In the genomic region with DNA sequence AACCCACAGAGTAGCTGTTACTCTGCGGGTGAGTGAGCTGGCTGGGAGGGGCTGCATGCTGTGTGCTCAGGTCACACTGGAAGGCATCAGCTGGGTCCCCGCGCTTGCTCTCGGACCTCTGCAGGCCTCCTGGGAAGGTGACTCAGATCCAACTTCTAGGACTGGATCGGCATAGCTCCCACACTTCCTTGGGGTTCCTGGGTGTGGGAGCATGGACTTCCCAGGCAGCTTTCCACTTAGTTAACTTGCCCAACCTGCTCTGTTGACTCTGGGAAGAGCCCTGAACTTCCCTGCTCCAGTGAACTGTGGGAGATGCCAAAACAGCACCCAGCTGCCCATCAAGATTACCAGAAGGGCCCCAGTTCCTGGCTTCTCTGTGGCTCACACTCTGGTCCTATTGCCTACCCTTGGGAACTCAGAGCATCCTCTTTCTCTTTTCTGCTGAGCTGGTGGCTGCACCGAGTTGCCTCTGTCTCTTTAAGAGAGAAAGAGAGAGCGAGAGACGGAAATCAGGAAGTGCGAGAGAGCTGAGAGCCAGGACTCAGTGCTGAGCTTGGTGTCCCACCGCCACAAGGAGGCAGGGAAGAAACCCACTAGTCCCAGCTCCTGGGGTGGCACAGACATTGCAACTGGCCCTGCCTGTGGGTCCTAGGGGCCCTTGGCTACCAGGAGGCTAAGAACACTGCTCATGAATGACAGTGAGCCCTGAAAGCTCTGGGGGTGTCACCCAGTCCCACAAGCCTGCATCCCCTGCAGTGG, we compare ENCODE assay signal across 8 cellular contexts. TPM values are rescaled to one million over a fixed set of nuclear protein-coding genes. Genes with fewer than 3 reads are reported as not detected.
DNase-seq lines count a peak whose midpoint lies in the region; ATAC-seq and TF ChIP-seq lines count a peak whose summit lies in the region.

A gene (plus strand): TSS at position 544 of the 759 bp plus-strand sequence. CDS start 2,752 bp downstream, outside the sequence.

- POLR2A ChIA-PET in BJ (lab: Charles Lee), result no interaction called here
- POLR2A ChIA-PET in OCI-LY7 (lab: Charles Lee), result interaction anchor here (0.7 to 2.2 kb wide), 13 partner anchors 8 to 627 kb away, joined by 3 to 13 read pairs (median 4); no protein-coding TSS in a partner anchor

- no peaks in the 10 kb centered on the region for H4K20me1 ChIP-seq in OCI-LY7 (ENCODE audit: insufficient read depth, low read length)

- H3K4me1 ChIP-seq in OCI-LY7 (ENCODE audit: insufficient read depth, low read length, poor library complexity, severe bottlenecking) (peaks cover 57% of the 10 kb centered on the region), foreskin keratinocyte (peaks cover 12% of the 10 kb centered on the region), neuron (ENCODE audit: insufficient read depth, low read length) (peaks cover 22% of the 10 kb centered on the region)

- peaks cover 10% of the 10 kb centered on the region for H3K36me3 ChIP-seq in BJ (ENCODE audit: control insufficient read depth, insufficient read depth, low read length)
- peaks cover 21% of the 10 kb centered on the region for H3K36me3 ChIP-seq in OCI-LY7 (ENCODE audit: insufficient read depth, low read length)
- H3K36me3 ChIP-seq in neuron (ENCODE audit: insufficient read depth, low read length), result no peaks in the 10 kb centered on the region

- intact Hi-C loops in OCI-LY7 (cut with micrococcal nuclease; ENCODE audit: unreplicated experiment), result loop anchor here (5.0 to 10.0 kb wide), 2 partner anchors 415 to 803 kb away; a partner anchor contains a TSS

- peaks cover 8% of the 10 kb centered on the region; the same call in 1 of the 2 replicates for H3K79me2 ChIP-seq in OCI-LY7 (ENCODE audit: insufficient read depth, low read depth, low read length)

- TF ChIP-seq CTCF in BJ (IDR thresholded peaks at IDR 0.05; ENCODE audit: insufficient read depth, low read depth, low read length) (peak; percentile 50), OCI-LY7 (conservative IDR thresholded peaks at IDR 0.05; ENCODE audit: low read length) (peak; percentile 52), foreskin keratinocyte (conservative IDR thresholded peaks at IDR 0.05) (peak; percentile 44)

- H2AFZ ChIP-seq in OCI-LY7 (ENCODE audit: low read length), result peak within 1 kb of the TSS; percentile 88
- H2AFZ ChIP-seq in neuron (ENCODE audit: low read depth, low read length), result peak within 1 kb of the TSS; percentile 88

- H3K27me3 ChIP-seq in BJ (ENCODE audit: control insufficient read depth, insufficient read depth, low read length), result no peaks in the 10 kb centered on the region
- H3K27me3 ChIP-seq in foreskin keratinocyte, result no peaks in the 10 kb centered on the region
- no peaks in the 10 kb centered on the region for H3K27me3 ChIP-seq in neuron (ENCODE audit: insufficient read depth, low read length)

- peak within 1 kb of the TSS; percentile 89 for H3K4me2 ChIP-seq in OCI-LY7 (ENCODE audit: low read length)

- ATAC-seq in GM18858 (IDR thresholded peaks at IDR 0.05; ENCODE audit: unreplicated experiment) (peak; percentile 44), HG03095 (IDR thresholded peaks at IDR 0.05; ENCODE audit: unreplicated experiment) (peak; percentile 48), foreskin keratinocyte (peak; percentile 66), HG02884 (IDR thresholded peaks at IDR 0.05; ENCODE audit: unreplicated experiment) (no peak)

- no peaks in the 10 kb centered on the region for H3K9me2 ChIP-seq in OCI-LY7 (ENCODE audit: insufficient read depth, low read length)

- no peaks in the 10 kb centered on the region for H3K9me3 ChIP-seq in OCI-LY7 (ENCODE audit: low read length)
- no peaks in the 10 kb centered on the region for H3K9me3 ChIP-seq in neuron (ENCODE audit: low read length)

- DNase-seq in BJ (ENCODE audit: low read depth) (no peak), OCI-LY7 (ENCODE audit: low spot score) (peak; percentile 89), foreskin keratinocyte (peak in 1 of 2 donors; percentile 60)
- peak; percentile 30 for DNase-seq in activated T-helper 9 cell treated with anti-CD3 and anti-CD28 coated beads, Interleukin-2, amount 50 U/mL, for 16 hours (ENCODE audit: low read depth)

- CTCF ChIA-PET in BJ (lab: Yijun Ruan, JAX), result interaction anchor here (0.7 to 3.7 kb wide), 13 partner anchors 8 to 193 kb away, joined by 3 to 45 read pairs (median 4); a partner anchor contains a TSS
- CTCF ChIA-PET in OCI-LY7 (lab: Charles Lee; ENCODE audit: unreplicated experiment), result interaction anchor here (0.6 to 2.2 kb wide), 10 partner anchors 9 to 452 kb away, joined by 3 to 14 read pairs (median 4); a partner anchor contains a TSS

- H3K4me3 ChIP-seq in BJ (ENCODE audit: low read depth, low read length), result peak within 1 kb of the TSS; percentile 94
- H3K4me3 ChIP-seq in OCI-LY7 (ENCODE audit: low read depth, low read length, poor library complexity, severe bottlenecking), result peak within 1 kb of the TSS; percentile 82
- peak within 1 kb of the TSS; percentile 51 for H3K4me3 ChIP-seq in neuron (ENCODE audit: low read length)

- BruUV-seq in OCI-LY7 (replicated peaks; lab: Mats Ljungman, UMichigan), result no TSS peak

- H3K27ac ChIP-seq in OCI-LY7 (ENCODE audit: low read depth, low read length, poor library complexity, severe bottlenecking), result peak within 1 kb of the TSS; percentile 68
- peak within 1 kb of the TSS; percentile 64 for H3K27ac ChIP-seq in foreskin keratinocyte

RNA-seq across cellular contexts. Expression of the gene that starts here (rescaled TPM):
- polyA plus RNA-seq in BJ (2011; rRNA removed) (13.0 and 23.0 TPM in 2 replicates), foreskin keratinocyte (10.0 and 10.8 TPM in 2 replicates)
- polyA minus RNA-seq in BJ (2011; rRNA and poly(A)+ RNA removed), result 18.2 and 32.1 TPM in 2 replicates
- total RNA-seq in OCI-LY7 (2014; rRNA removed; shearing (Covaris generic)), result 23.8 and 23.9 TPM in 2 replicates
- total RNA-seq in OCI-LY7 (2022) (34.4 and 38.5 TPM in 2 replicates), foreskin keratinocyte (14.2 and 15.1 TPM in 2 replicates)
